ENCODE assay signal across 8 cellular contexts in genomic region chr11:3841426-3842304, GRCh38. TPM values are rescaled to one million over a fixed set of nuclear protein-coding genes. Genes with fewer than 3 reads are reported as not detected.
DNase-seq lines count a peak whose midpoint lies in the region; ATAC-seq and TF ChIP-seq lines count a peak whose summit lies in the region.

No MANE protein-coding gene starts in this region.

- no peaks in the 10 kb centered on the region for H3K27me3 ChIP-seq in CD8-positive, alpha-beta T cell (ENCODE audit: insufficient read depth, low read length)
- no peaks in the 10 kb centered on the region for H3K27me3 ChIP-seq in duodenal mucosa (ENCODE audit: control insufficient read depth in 1 of 2, insufficient read depth in 2 of 2, low read length in 2 of 2)
- no peaks in the 10 kb centered on the region for H3K27me3 ChIP-seq in lower lobe of right lung (ENCODE audit: low read depth)

- no peaks in the 10 kb centered on the region for H3K9me3 Mint-ChIP-seq in CD8-positive, alpha-beta T cell

- peaks cover 46% of the 10 kb centered on the region for H3K4me1 Mint-ChIP-seq in CD8-positive, alpha-beta T cell (ENCODE audit: low read depth)

- H3K9ac ChIP-seq in duodenal mucosa (ENCODE audit: low read depth in 1 of 2, low read length in 2 of 2) = peak overlapping the region; percentile 70 to 74

- peak overlapping the region; percentile 92 for H3K27ac ChIP-seq in CD8-positive, alpha-beta T cell (ENCODE audit: low read depth, low read length)
- H3K27ac ChIP-seq in duodenal mucosa (ENCODE audit: low read depth, low read length) (peak overlapping the region; percentile 93), lower lobe of right lung (peak overlapping the region; percentile 98)

- peak overlapping the region; percentile 95 for H3K4me3 ChIP-seq in CD8-positive, alpha-beta T cell (ENCODE audit: low read depth, low read length)
- peak overlapping the region; percentile 63 to 69 for H3K4me3 ChIP-seq in duodenal mucosa (ENCODE audit: low read depth in 1 of 2, low read length in 2 of 2)
- peak overlapping the region; percentile 83 for H3K4me3 ChIP-seq in lower lobe of right lung

- DNase-seq in CD8-positive, alpha-beta T cell = peak; percentile 80 to 98 (median 90)
- DNase-seq in GM19238 (ENCODE audit: insufficient read length, low spot score) (peak; percentile 60), NCI-H460 (ENCODE audit: extremely low read depth, low read depth) (peak; percentile 73), lower lobe of right lung (peak; percentile 89)
- DNase-seq in activated CD4-positive, alpha-beta T cell treated with anti-CD3 and anti-CD28 coated beads for 48 hours = peak; percentile 96
- DNase-seq in stimulated activated CD8-positive, alpha-beta memory T cell treated with anti-CD3 and anti-CD28 coated beads, Interleukin-4, amount 100 ng/mL, for 1 hour (ENCODE audit: low read depth in 2 of 2, low spot score in 1 of 2) = peak; percentile 77 to 82

- intact Hi-C loops in CD8-positive, alpha-beta T cell (cut with DNase I, micrococcal nuclease) = loop anchor here (1.0 to 5.0 kb wide), 9 partner anchors 8 to 784 kb away; partner anchors contain the start of genes NUP98 (in 2 of the 2), CARS1 (in 1 of the 2), PGAP2 (in 1 of the 2) and RRM1 (in 1 of the 2)
- intact Hi-C loops in lower lobe of right lung (cut with DNase I) = no loop called here

- TF ChIP-seq CTCF in CD8-positive, alpha-beta T cell (IDR thresholded peaks at IDR 0.05) = peak; percentile 66
- TF ChIP-seq CTCF in lower lobe of right lung (IDR thresholded peaks at IDR 0.05) = peak; percentile 91

- ATAC-seq in CD8-positive, alpha-beta T cell = peak; percentile 27
- ATAC-seq in HG03378 (IDR thresholded peaks at IDR 0.05; ENCODE audit: unreplicated experiment) = peak; percentile 62
- peak; percentile 86 to 88 for ATAC-seq in lower lobe of right lung

- CTCF ChIA-PET in CD8-positive, alpha-beta T cell (lab: Charles Lee) = interaction anchor here (0.7 to 20.8 kb wide), 20 partner anchors 10 to 245 kb away, joined by 3 to 548 read pairs (median 4); partner anchors contain the start of genes NUP98, PGAP2 and STIM1

- H3K4me1 ChIP-seq in CD8-positive, alpha-beta T cell (ENCODE audit: insufficient read depth, low read length) = peaks cover 34% of the 10 kb centered on the region
- H3K4me1 ChIP-seq in duodenal mucosa (ENCODE audit: control insufficient read depth in 1 of 2, insufficient read depth in 2 of 2, low read length in 2 of 2) (peaks cover 31 to 34% of the 10 kb centered on the region in 2 donors), lower lobe of right lung (peaks cover 39% of the 10 kb centered on the region)

- H3K4me3 Mint-ChIP-seq in CD8-positive, alpha-beta T cell = peak overlapping the region; percentile 85

- H3K27me3 Mint-ChIP-seq in CD8-positive, alpha-beta T cell (ENCODE audit: low read depth) = no peaks in the 10 kb centered on the region

- no peaks in the 10 kb centered on the region for H3K36me3 ChIP-seq in CD8-positive, alpha-beta T cell (ENCODE audit: insufficient read depth, low read length)
- H3K36me3 ChIP-seq in duodenal mucosa (ENCODE audit: control insufficient read depth in 1 of 2, insufficient read depth in 2 of 2, low read length in 2 of 2) (no peaks in the 10 kb centered on the region), lower lobe of right lung (no peaks in the 10 kb centered on the region)

- H3K9me3 ChIP-seq in CD8-positive, alpha-beta T cell (ENCODE audit: low read length) = no peaks in the 10 kb centered on the region
- H3K9me3 ChIP-seq in duodenal mucosa (ENCODE audit: control insufficient read depth in 1 of 2, low read length in 2 of 2) (no peaks in the 10 kb centered on the region), lower lobe of right lung (no peaks in the 10 kb centered on the region)

- H3K27ac Mint-ChIP-seq in CD8-positive, alpha-beta T cell = peak overlapping the region; percentile 97

- H3K36me3 Mint-ChIP-seq in CD8-positive, alpha-beta T cell = peaks cover 24% of the 10 kb centered on the region

- POLR2A ChIA-PET in CD8-positive, alpha-beta T cell (lab: Charles Lee) = interaction anchor here (0.6 to 11.0 kb wide), 26 partner anchors 11 to 253 kb away, joined by 3 to 252 read pairs (median 4); partner anchors contain the start of genes NUP98, PGAP2 and STIM1

RNA-seq across cellular contexts. Expression of gene RHOG, which starts 0.9 kb away (rescaled TPM):
- 100 to 1,000 TPM; 125 to 127 TPM for total RNA-seq in CD8-positive, alpha-beta T cell
- 14.5 and 15.4 TPM in 2 replicates for total RNA-seq in NCI-H460 (2014; rRNA removed; shearing (Covaris generic))
- 7.1 and 7.4 TPM in 2 replicates for polyA plus RNA-seq in NCI-H460 (2014; cell fraction: nucleus; rRNA removed)
- total RNA-seq in lower lobe of right lung = 86.5 TPM

RNA-seq across cellular contexts. Expression of gene STIM1, which starts 13.8 kb away (rescaled TPM):
- 10 to 100 TPM; 72.5 to 84.3 TPM for total RNA-seq in CD8-positive, alpha-beta T cell
- total RNA-seq in NCI-H460 (2014; rRNA removed; shearing (Covaris generic)) = 11.0 and 11.4 TPM in 2 replicates
- 13.5 and 32.4 TPM in 2 replicates for polyA plus RNA-seq in NCI-H460 (2014; cell fraction: nucleus; rRNA removed)
- total RNA-seq in lower lobe of right lung = 59.5 TPM

RNA-seq across cellular contexts. Expression of gene PGAP2, which starts 33.3 kb away (rescaled TPM):
- 10 to 100 TPM; 16.3 to 18.5 TPM for total RNA-seq in CD8-positive, alpha-beta T cell
- 14.0 and 16.8 TPM in 2 replicates for total RNA-seq in NCI-H460 (2014; rRNA removed; shearing (Covaris generic))
- 26.8 and 30.6 TPM in 2 replicates for polyA plus RNA-seq in NCI-H460 (2014; cell fraction: nucleus; rRNA removed)
- 23.8 TPM for total RNA-seq in lower lobe of right lung

RNA-seq across cellular contexts. Expression of gene NUP98, which starts 44.3 kb away (rescaled TPM):
- total RNA-seq in CD8-positive, alpha-beta T cell = 100 to 1,000 TPM; 204 to 210 TPM
- 82.8 and 96.9 TPM in 2 replicates for total RNA-seq in NCI-H460 (2014; rRNA removed; shearing (Covaris generic))
- polyA plus RNA-seq in NCI-H460 (2014; cell fraction: nucleus; rRNA removed) = 53.9 and 86.4 TPM in 2 replicates
- 62.3 TPM for total RNA-seq in lower lobe of right lung

Comparison
In these comparisons a context has a peak if more than half of its experiments do, and no peak if none do; other contexts are left out.
1. Peak in every context shown above with its lines: DNase-seq, ATAC-seq, H3K4me3 ChIP-seq and H3K27ac ChIP-seq.
2. ATAC-seq: peak in every context shown above with its lines; median percentile 87 in lower lobe of right lung; 62 in HG03378; 27 in CD8-positive, alpha-beta T cell.